In genomic region chr4:6200011-6200921, GRCh38 we compare ENCODE assay signal across 8 cellular contexts. TPM values are rescaled to one million over a fixed set of nuclear protein-coding genes. Genes with fewer than 3 reads are reported as not detected.
DNase-seq lines count a peak whose midpoint lies in the region; ATAC-seq and TF ChIP-seq lines count a peak whose summit lies in the region.

TSS of gene JAKMIP1 (minus strand) at chr4:6200549. CDS start at chr4:6112850, 87,699 bp downstream.

- H3K4me3 Mint-ChIP-seq in activated T-helper 1 cell treated with anti-CD3 and anti-CD28 coated beads, Interleukin-12 subunit alpha, Interleukin-12 subunit beta, Interleukin-2, Interleukin-4 antibody, amounts not matched to agents 30 ng/mL and 10 ng/mL and 1 ng/mL, durations not matched to agents 14 hours and 24 hours and 36 hours: peak within 1 kb of the TSS; percentile 87

- H3K4me3 ChIP-seq in fibroblast of the aortic adventitia (ENCODE audit: low read depth, low read length): peak within 1 kb of the TSS; percentile 48

- H3K27ac Mint-ChIP-seq in activated T-helper 1 cell treated with anti-CD3 and anti-CD28 coated beads, Interleukin-12 subunit alpha, Interleukin-12 subunit beta, Interleukin-2, Interleukin-4 antibody, amounts not matched to agents 30 ng/mL and 10 ng/mL and 1 ng/mL, durations not matched to agents 14 hours and 24 hours and 36 hours: peak within 1 kb of the TSS; percentile 85

- peaks cover 11% of the 10 kb centered on the region for H3K36me3 Mint-ChIP-seq in activated T-helper 1 cell treated with anti-CD3 and anti-CD28 coated beads, Interleukin-12 subunit alpha, Interleukin-12 subunit beta, Interleukin-2, Interleukin-4 antibody, amounts not matched to agents 30 ng/mL and 10 ng/mL and 1 ng/mL, durations not matched to agents 14 hours and 24 hours and 36 hours (ENCODE audit: low read depth)

- no peak for TF ChIP-seq CTCF in fibroblast of the aortic adventitia (IDR thresholded peaks at IDR 0.05; ENCODE audit: insufficient read depth, low read length)

- peaks cover 17% of the 10 kb centered on the region for H3K27me3 Mint-ChIP-seq in activated T-helper 1 cell treated with anti-CD3 and anti-CD28 coated beads, Interleukin-12 subunit alpha, Interleukin-12 subunit beta, Interleukin-2, Interleukin-4 antibody, amounts not matched to agents 30 ng/mL and 10 ng/mL and 1 ng/mL, durations not matched to agents 14 hours and 24 hours and 36 hours (ENCODE audit: insufficient read depth)

- no peaks in the 10 kb centered on the region for H3K9me3 Mint-ChIP-seq in activated T-helper 1 cell treated with anti-CD3 and anti-CD28 coated beads, Interleukin-12 subunit alpha, Interleukin-12 subunit beta, Interleukin-2, Interleukin-4 antibody, amounts not matched to agents 30 ng/mL and 10 ng/mL and 1 ng/mL, durations not matched to agents 14 hours and 24 hours and 36 hours

- DNase-seq in 8988T (peak; percentile 98), NCI-H446 treated with DMSO at 0.1 percent for 48 hours (lab: John Stamatoyannopoulos, UW) (peak; percentile 51), fibroblast of the aortic adventitia (ENCODE audit: low read depth) (peak; percentile 26), nucleus accumbens (lab: John Stamatoyannopoulos, UW) (peak in 54 of 56 donors; percentile 32 to 93 (median 80)), superior temporal gyrus (ENCODE audit: extremely low spot score) (peak; percentile 77)
- peak; percentile 88 for DNase-seq in activated T-helper 1 cell treated with anti-CD3 and anti-CD28 coated beads, Interleukin-12 subunit alpha, Interleukin-12 subunit beta, Interleukin-2, Interleukin-4 antibody, amounts not matched to agents 30 ng/mL and 10 ng/mL and 1 ng/mL, durations not matched to agents 14 hours and 24 hours and 36 hours (ENCODE audit: low spot score)

- intact Hi-C loops in activated T-helper 1 cell treated with anti-CD3 and anti-CD28 coated beads, Interleukin-12 subunit alpha, Interleukin-12 subunit beta, Interleukin-2, Interleukin-4 antibody, amounts not matched to agents 30 ng/mL and 10 ng/mL and 1 ng/mL, durations not matched to agents 14 hours and 24 hours and 36 hours (cut with micrococcal nuclease): no loop called here

- peaks cover 42% of the 10 kb centered on the region for H3K4me1 Mint-ChIP-seq in activated T-helper 1 cell treated with anti-CD3 and anti-CD28 coated beads, Interleukin-12 subunit alpha, Interleukin-12 subunit beta, Interleukin-2, Interleukin-4 antibody, amounts not matched to agents 30 ng/mL and 10 ng/mL and 1 ng/mL, durations not matched to agents 14 hours and 24 hours and 36 hours (ENCODE audit: low read depth)

- ATAC-seq in GM18508 (IDR thresholded peaks at IDR 0.05; ENCODE audit: insufficient read depth, unreplicated experiment): peak; percentile 66
- ATAC-seq in HG02981 (IDR thresholded peaks at IDR 0.05; ENCODE audit: unreplicated experiment): peak; percentile 81

RNA-seq across cellular contexts. Expression of gene JAKMIP1, which starts in this region (rescaled TPM):
- 15.5 and 16.9 TPM in 2 replicates for total RNA-seq in activated T-helper 1 cell treated with anti-CD3 and anti-CD28 coated beads, Interleukin-12 subunit alpha, Interleukin-12 subunit beta, Interleukin-2, Interleukin-4 antibody, amounts not matched to agents 30 ng/mL and 10 ng/mL and 1 ng/mL, durations not matched to agents 14 hours and 24 hours and 36 hours
- not detected in 2 replicates for total RNA-seq in fibroblast of the aortic adventitia (ENCODE audit: low replicate concordance)

Comparison
In these comparisons a context has a peak if more than half of its experiments do, and no peak if none do; other contexts are left out.
1. Peak in every context shown above with its lines: DNase-seq, ATAC-seq and H3K4me3 ChIP-seq.
2. RNA of gene JAKMIP1 (total RNA-seq): 15.5 to 16.9 TPM in activated T-helper 1 cell treated with anti-CD3 and anti-CD28 coated beads, Interleukin-12 subunit alpha, Interleukin-12 subunit beta, Interleukin-2, Interleukin-4 antibody, amounts not matched to agents 30 ng/mL and 10 ng/mL and 1 ng/mL, durations not matched to agents 14 hours and 24 hours and 36 hours; not detected in fibroblast of the aortic adventitia; every median in the first group is over 10 times any median in the second.
3. Peak in DNase-seq and H3K4me3 ChIP-seq in fibroblast of the aortic adventitia; RNA of the gene not detected or under 1 TPM.
4. DNase-seq: peak in every context shown above with its lines; median percentile 98 in 8988T; 88 in activated T-helper 1 cell treated with anti-CD3 and anti-CD28 coated beads, Interleukin-12 subunit alpha, Interleukin-12 subunit beta, Interleukin-2, Interleukin-4 antibody, amounts not matched to agents 30 ng/mL and 10 ng/mL and 1 ng/mL, durations not matched to agents 14 hours and 24 hours and 36 hours; 80 in nucleus accumbens; 77 in superior temporal gyrus; 51 in NCI-H446 treated with DMSO at 0.1 percent for 48 hours; 26 in fibroblast of the aortic adventitia.